In genomic region chr6:122609881-122610689, GRCh38 we compare ENCODE assay signal across 1 cellular context.
A peak's percentile ranks its signal among the peaks of the same experiment; 100 is the strongest.
TF ChIP-seq lines count a peak whose summit lies in the region.

TSS of gene PKIB (plus strand) at chr6:122610405. CDS start at chr6:122717795, 107,390 bp downstream.

TF ChIP-seq in HepG2, 621 proteins besides CTCF, POLR2A, EP300 and RAD21 (continued from another document and continues in another):
- TF ChIP-seq FOXA1 (IDR thresholded peaks at IDR 0.05) (no peak), FOXA1 (CRISPR knock-in tag; IDR thresholded peaks at IDR 0.05) (no peak), ZNF782 (CRISPR knock-in tag; IDR thresholded peaks at IDR 0.05; ENCODE audit: borderline replicate concordance) (0 out of 2 replicates have a peak, but pooled peaks have one; percentile 77), SMYD3 (CRISPR knock-in tag; IDR thresholded peaks at IDR 0.05) (no peak), ZBTB44 (CRISPR knock-in tag; IDR thresholded peaks at IDR 0.05) (no peak), NONO (IDR thresholded peaks at IDR 0.05) (no peak), NONO (CRISPR knock-in tag; conservative IDR thresholded peaks at IDR 0.05) (peak; percentile 40), ZNF841 (CRISPR knock-in tag; IDR thresholded peaks at IDR 0.05; ENCODE audit: borderline replicate concordance) (peak; percentile 48; the same call in 1 of the 2 replicates), NFE2L2 (IDR thresholded peaks at IDR 0.05; ENCODE audit: low read length) (no peak), CAMTA2 (CRISPR knock-in tag; IDR thresholded peaks at IDR 0.05; ENCODE audit: borderline replicate concordance) (no peak), HMG20A (CRISPR knock-in tag; IDR thresholded peaks at IDR 0.05; ENCODE audit: borderline replicate concordance) (no peak), ZNF10 (CRISPR knock-in tag; IDR thresholded peaks at IDR 0.05; ENCODE audit: borderline replicate concordance, low read depth) (no peak), KLF11 (CRISPR knock-in tag; IDR thresholded peaks at IDR 0.05) (no peak), ZNF878 (CRISPR knock-in tag; IDR thresholded peaks at IDR 0.05) (peak; percentile 34; the same call in 1 of the 2 replicates), ATF1 (CRISPR knock-in tag; IDR thresholded peaks at IDR 0.05) (no peak), ZNF326 (CRISPR knock-in tag; IDR thresholded peaks at IDR 0.05; ENCODE audit: borderline replicate concordance) (no peak), MIER3 (CRISPR knock-in tag; IDR thresholded peaks at IDR 0.05; ENCODE audit: borderline replicate concordance) (no peak), ZNF30 (CRISPR knock-in tag; IDR thresholded peaks at IDR 0.05) (no peak), ZNF317 (CRISPR knock-in tag; IDR thresholded peaks at IDR 0.05) (no peak), KDM3A (CRISPR knock-in tag; IDR thresholded peaks at IDR 0.05; ENCODE audit: low read depth) (peak; percentile 47; the same call in 1 of the 2 replicates), WIZ (CRISPR knock-in tag; IDR thresholded peaks at IDR 0.05) (no peak), ZFP82 (CRISPR knock-in tag; IDR thresholded peaks at IDR 0.05; ENCODE audit: borderline replicate concordance) (no peak), MYNN (CRISPR knock-in tag; IDR thresholded peaks at IDR 0.05; ENCODE audit: low read depth) (no peak), SRSF9 (IDR thresholded peaks at IDR 0.05; ENCODE audit: borderline replicate concordance, insufficient read depth, low read depth, low read length, poor library complexity, severe bottlenecking) (no peak), SRSF4 (IDR thresholded peaks at IDR 0.05; ENCODE audit: low read depth, low read length, poor library complexity, severe bottlenecking) (no peak), AGO2 (optimal IDR thresholded peaks at IDR 0.05; ENCODE audit: low read depth, low read length) (no peak), ATRX (CRISPR knock-in tag; IDR thresholded peaks at IDR 0.05; ENCODE audit: borderline replicate concordance) (no peak), ZNF101 (CRISPR knock-in tag; IDR thresholded peaks at IDR 0.05; ENCODE audit: borderline replicate concordance, low read depth) (no peak), ZFYVE20 (CRISPR knock-in tag; IDR thresholded peaks at IDR 0.05; ENCODE audit: borderline replicate concordance, low read depth) (no peak), ELF3 (CRISPR knock-in tag; IDR thresholded peaks at IDR 0.05) (no peak), MAFK (conservative IDR thresholded peaks at IDR 0.05 in 1 of 2, IDR thresholded peaks at IDR 0.05 in 1 of 2; ENCODE audit: low read length in 2 of 2) (no peak), REPIN1 (CRISPR knock-in tag; IDR thresholded peaks at IDR 0.05; ENCODE audit: borderline replicate concordance, low read depth) (0 out of 2 replicates have a peak, but pooled peaks have one; percentile 27), NFIB (CRISPR knock-in tag; IDR thresholded peaks at IDR 0.05; ENCODE audit: borderline replicate concordance) (no peak), HHEX (CRISPR knock-in tag; IDR thresholded peaks at IDR 0.05) (no peak), JDP2 (CRISPR knock-in tag; IDR thresholded peaks at IDR 0.05; ENCODE audit: borderline replicate concordance) (no peak), GPN1 (CRISPR knock-in tag; IDR thresholded peaks at IDR 0.05; ENCODE audit: borderline replicate concordance) (no peak), TERF1 (CRISPR knock-in tag; IDR thresholded peaks at IDR 0.05) (no peak), ZNF121 (CRISPR knock-in tag; IDR thresholded peaks at IDR 0.05) (no peak), NFRKB (IDR thresholded peaks at IDR 0.05) (no peak), PTBP1 (IDR thresholded peaks at IDR 0.05; ENCODE audit: low read depth, low read length, poor library complexity, severe bottlenecking) (no peak), KLF12 (CRISPR knock-in tag; IDR thresholded peaks at IDR 0.05; ENCODE audit: borderline replicate concordance) (no peak), RBM39 (IDR thresholded peaks at IDR 0.05; ENCODE audit: low read depth, low read length, poor library complexity, severe bottlenecking) (peak; percentile 22), ZNF839 (CRISPR knock-in tag; IDR thresholded peaks at IDR 0.05; ENCODE audit: borderline replicate concordance) (no peak), SKI (IDR thresholded peaks at IDR 0.05; ENCODE audit: partially characterized antibody) (no peak)
- TF ChIP-seq, protein P1, sequence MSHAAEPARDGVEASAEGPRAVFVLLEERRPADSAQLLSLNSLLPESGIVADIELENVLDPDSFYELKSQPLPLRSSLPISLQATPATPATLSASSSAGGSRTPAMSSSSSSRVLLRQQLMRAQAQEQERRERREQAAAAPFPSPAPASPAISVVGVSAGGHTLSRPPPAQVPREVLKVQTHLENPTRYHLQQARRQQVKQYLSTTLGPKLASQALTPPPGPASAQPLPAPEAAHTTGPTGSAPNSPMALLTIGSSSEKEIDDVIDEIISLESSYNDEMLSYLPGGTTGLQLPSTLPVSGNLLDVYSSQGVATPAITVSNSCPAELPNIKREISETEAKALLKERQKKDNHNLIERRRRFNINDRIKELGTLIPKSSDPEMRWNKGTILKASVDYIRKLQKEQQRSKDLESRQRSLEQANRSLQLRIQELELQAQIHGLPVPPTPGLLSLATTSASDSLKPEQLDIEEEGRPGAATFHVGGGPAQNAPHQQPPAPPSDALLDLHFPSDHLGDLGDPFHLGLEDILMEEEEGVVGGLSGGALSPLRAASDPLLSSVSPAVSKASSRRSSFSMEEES (CRISPR knock-in tag; IDR thresholded peaks at IDR 0.05): no peak
- TF ChIP-seq, protein P2, sequence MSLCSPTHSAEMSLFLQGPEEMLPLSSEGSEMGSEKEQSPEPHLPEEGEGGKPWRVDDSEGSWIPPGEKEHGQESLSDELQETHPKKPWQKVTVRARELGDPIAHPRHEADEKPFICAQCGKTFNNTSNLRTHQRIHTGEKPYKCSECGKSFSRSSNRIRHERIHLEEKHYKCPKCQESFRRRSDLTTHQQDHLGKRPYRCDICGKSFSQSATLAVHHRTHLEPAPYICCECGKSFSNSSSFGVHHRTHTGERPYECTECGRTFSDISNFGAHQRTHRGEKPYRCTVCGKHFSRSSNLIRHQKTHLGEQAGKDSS (CRISPR knock-in tag; IDR thresholded peaks at IDR 0.05; ENCODE audit: borderline replicate concordance, low read depth): 0 out of 2 replicates have a peak, but pooled peaks have one; percentile 61
- TF ChIP-seq, protein P3, sequence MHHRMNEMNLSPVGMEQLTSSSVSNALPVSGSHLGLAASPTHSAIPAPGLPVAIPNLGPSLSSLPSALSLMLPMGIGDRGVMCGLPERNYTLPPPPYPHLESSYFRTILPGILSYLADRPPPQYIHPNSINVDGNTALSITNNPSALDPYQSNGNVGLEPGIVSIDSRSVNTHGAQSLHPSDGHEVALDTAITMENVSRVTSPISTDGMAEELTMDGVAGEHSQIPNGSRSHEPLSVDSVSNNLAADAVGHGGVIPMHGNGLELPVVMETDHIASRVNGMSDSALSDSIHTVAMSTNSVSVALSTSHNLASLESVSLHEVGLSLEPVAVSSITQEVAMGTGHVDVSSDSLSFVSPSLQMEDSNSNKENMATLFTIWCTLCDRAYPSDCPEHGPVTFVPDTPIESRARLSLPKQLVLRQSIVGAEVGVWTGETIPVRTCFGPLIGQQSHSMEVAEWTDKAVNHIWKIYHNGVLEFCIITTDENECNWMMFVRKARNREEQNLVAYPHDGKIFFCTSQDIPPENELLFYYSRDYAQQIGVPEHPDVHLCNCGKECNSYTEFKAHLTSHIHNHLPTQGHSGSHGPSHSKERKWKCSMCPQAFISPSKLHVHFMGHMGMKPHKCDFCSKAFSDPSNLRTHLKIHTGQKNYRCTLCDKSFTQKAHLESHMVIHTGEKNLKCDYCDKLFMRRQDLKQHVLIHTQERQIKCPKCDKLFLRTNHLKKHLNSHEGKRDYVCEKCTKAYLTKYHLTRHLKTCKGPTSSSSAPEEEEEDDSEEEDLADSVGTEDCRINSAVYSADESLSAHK (CRISPR knock-in tag; IDR thresholded peaks at IDR 0.05; ENCODE audit: borderline replicate concordance): no peak
- TF ChIP-seq, protein P4, sequence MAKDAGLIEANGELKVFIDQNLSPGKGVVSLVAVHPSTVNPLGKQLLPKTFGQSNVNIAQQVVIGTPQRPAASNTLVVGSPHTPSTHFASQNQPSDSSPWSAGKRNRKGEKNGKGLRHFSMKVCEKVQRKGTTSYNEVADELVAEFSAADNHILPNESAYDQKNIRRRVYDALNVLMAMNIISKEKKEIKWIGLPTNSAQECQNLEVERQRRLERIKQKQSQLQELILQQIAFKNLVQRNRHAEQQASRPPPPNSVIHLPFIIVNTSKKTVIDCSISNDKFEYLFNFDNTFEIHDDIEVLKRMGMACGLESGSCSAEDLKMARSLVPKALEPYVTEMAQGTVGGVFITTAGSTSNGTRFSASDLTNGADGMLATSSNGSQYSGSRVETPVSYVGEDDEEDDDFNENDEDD (CRISPR knock-in tag; IDR thresholded peaks at IDR 0.05; ENCODE audit: borderline replicate concordance): peak; percentile 62; the same call in 1 of the 2 replicates
- TF ChIP-seq, protein P5, sequence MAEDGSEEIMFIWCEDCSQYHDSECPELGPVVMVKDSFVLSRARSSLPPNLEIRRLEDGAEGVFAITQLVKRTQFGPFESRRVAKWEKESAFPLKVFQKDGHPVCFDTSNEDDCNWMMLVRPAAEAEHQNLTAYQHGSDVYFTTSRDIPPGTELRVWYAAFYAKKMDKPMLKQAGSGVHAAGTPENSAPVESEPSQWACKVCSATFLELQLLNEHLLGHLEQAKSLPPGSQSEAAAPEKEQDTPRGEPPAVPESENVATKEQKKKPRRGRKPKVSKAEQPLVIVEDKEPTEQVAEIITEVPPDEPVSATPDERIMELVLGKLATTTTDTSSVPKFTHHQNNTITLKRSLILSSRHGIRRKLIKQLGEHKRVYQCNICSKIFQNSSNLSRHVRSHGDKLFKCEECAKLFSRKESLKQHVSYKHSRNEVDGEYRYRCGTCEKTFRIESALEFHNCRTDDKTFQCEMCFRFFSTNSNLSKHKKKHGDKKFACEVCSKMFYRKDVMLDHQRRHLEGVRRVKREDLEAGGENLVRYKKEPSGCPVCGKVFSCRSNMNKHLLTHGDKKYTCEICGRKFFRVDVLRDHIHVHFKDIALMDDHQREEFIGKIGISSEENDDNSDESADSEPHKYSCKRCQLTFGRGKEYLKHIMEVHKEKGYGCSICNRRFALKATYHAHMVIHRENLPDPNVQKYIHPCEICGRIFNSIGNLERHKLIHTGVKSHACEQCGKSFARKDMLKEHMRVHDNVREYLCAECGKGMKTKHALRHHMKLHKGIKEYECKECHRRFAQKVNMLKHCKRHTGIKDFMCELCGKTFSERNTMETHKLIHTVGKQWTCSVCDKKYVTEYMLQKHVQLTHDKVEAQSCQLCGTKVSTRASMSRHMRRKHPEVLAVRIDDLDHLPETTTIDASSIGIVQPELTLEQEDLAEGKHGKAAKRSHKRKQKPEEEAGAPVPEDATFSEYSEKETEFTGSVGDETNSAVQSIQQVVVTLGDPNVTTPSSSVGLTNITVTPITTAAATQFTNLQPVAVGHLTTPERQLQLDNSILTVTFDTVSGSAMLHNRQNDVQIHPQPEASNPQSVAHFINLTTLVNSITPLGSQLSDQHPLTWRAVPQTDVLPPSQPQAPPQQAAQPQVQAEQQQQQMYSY (CRISPR knock-in tag; IDR thresholded peaks at IDR 0.05): no peak
- TF ChIP-seq, protein P6, sequence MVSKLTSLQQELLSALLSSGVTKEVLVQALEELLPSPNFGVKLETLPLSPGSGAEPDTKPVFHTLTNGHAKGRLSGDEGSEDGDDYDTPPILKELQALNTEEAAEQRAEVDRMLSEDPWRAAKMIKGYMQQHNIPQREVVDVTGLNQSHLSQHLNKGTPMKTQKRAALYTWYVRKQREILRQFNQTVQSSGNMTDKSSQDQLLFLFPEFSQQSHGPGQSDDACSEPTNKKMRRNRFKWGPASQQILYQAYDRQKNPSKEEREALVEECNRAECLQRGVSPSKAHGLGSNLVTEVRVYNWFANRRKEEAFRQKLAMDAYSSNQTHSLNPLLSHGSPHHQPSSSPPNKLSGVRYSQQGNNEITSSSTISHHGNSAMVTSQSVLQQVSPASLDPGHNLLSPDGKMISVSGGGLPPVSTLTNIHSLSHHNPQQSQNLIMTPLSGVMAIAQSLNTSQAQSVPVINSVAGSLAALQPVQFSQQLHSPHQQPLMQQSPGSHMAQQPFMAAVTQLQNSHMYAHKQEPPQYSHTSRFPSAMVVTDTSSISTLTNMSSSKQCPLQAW (CRISPR knock-in tag; IDR thresholded peaks at IDR 0.05): no peak
